In genomic region chr10:110088756-110089155, GRCh38 we compare ENCODE assay signal across 2 cellular contexts.
TF ChIP-seq lines count a peak whose summit lies in the region.

No MANE protein-coding gene starts in this region.

TF ChIP-seq in IMR-90, 13 proteins besides CTCF, POLR2A, EP300 and RAD21:
- TF ChIP-seq MAFK (IDR thresholded peaks at IDR 0.05; ENCODE audit: low read depth, low read length) (peak; percentile 96), SMC3 (IDR thresholded peaks at IDR 0.05; ENCODE audit: low read depth, low read length) (no peak)

TF ChIP-seq in H1, 55 proteins besides CTCF, POLR2A, EP300 and RAD21:
- TF ChIP-seq CTBP2 (IDR thresholded peaks at IDR 0.05; ENCODE audit: borderline replicate concordance, insufficient read depth, insufficient read length, low read length) (no peak), SP2 (IDR thresholded peaks at IDR 0.05; ENCODE audit: low read length) (no peak), MAFK (IDR thresholded peaks at IDR 0.05; ENCODE audit: low read depth, low read length) (peak; percentile 63; the same call in 1 of the 2 replicates)
TF ChIP-seq in H1: peak in this region for 1.
